In the genomic region with DNA sequence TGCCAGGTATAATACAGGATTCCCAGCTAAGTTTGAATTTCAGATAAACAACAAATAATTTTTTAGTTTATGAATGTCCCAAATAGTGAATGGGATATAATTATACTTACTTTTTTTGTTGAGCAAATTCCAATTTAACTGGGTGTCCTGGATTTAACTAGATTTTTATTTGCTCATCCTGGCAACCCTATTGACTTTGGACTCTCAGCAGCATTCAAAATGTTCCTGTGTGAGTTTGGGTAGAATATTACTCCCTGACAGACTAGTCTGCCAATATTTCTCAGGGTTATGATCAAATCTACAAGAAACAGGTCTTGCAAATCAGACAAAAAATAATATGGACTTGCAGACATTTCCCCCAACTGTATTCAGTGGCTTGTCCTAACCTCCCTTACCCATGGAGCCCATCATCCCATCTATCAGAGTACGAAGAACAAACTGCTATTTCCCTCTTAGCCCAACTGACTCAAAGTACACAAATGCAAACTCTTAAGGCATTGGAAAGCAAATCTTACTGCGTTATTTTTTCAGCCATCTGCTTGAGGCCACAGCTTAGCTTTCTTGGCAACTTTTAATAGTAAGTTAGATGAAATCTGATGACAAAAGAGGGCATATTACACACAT, we compare ENCODE assay signal across 1 cellular context.
TF ChIP-seq lines count a peak whose summit lies in the region.

No MANE protein-coding gene starts in this region.

TF ChIP-seq in GM23338, 12 proteins besides CTCF, POLR2A, EP300 and RAD21 (continued from another document):
- TF ChIP-seq, protein P1, sequence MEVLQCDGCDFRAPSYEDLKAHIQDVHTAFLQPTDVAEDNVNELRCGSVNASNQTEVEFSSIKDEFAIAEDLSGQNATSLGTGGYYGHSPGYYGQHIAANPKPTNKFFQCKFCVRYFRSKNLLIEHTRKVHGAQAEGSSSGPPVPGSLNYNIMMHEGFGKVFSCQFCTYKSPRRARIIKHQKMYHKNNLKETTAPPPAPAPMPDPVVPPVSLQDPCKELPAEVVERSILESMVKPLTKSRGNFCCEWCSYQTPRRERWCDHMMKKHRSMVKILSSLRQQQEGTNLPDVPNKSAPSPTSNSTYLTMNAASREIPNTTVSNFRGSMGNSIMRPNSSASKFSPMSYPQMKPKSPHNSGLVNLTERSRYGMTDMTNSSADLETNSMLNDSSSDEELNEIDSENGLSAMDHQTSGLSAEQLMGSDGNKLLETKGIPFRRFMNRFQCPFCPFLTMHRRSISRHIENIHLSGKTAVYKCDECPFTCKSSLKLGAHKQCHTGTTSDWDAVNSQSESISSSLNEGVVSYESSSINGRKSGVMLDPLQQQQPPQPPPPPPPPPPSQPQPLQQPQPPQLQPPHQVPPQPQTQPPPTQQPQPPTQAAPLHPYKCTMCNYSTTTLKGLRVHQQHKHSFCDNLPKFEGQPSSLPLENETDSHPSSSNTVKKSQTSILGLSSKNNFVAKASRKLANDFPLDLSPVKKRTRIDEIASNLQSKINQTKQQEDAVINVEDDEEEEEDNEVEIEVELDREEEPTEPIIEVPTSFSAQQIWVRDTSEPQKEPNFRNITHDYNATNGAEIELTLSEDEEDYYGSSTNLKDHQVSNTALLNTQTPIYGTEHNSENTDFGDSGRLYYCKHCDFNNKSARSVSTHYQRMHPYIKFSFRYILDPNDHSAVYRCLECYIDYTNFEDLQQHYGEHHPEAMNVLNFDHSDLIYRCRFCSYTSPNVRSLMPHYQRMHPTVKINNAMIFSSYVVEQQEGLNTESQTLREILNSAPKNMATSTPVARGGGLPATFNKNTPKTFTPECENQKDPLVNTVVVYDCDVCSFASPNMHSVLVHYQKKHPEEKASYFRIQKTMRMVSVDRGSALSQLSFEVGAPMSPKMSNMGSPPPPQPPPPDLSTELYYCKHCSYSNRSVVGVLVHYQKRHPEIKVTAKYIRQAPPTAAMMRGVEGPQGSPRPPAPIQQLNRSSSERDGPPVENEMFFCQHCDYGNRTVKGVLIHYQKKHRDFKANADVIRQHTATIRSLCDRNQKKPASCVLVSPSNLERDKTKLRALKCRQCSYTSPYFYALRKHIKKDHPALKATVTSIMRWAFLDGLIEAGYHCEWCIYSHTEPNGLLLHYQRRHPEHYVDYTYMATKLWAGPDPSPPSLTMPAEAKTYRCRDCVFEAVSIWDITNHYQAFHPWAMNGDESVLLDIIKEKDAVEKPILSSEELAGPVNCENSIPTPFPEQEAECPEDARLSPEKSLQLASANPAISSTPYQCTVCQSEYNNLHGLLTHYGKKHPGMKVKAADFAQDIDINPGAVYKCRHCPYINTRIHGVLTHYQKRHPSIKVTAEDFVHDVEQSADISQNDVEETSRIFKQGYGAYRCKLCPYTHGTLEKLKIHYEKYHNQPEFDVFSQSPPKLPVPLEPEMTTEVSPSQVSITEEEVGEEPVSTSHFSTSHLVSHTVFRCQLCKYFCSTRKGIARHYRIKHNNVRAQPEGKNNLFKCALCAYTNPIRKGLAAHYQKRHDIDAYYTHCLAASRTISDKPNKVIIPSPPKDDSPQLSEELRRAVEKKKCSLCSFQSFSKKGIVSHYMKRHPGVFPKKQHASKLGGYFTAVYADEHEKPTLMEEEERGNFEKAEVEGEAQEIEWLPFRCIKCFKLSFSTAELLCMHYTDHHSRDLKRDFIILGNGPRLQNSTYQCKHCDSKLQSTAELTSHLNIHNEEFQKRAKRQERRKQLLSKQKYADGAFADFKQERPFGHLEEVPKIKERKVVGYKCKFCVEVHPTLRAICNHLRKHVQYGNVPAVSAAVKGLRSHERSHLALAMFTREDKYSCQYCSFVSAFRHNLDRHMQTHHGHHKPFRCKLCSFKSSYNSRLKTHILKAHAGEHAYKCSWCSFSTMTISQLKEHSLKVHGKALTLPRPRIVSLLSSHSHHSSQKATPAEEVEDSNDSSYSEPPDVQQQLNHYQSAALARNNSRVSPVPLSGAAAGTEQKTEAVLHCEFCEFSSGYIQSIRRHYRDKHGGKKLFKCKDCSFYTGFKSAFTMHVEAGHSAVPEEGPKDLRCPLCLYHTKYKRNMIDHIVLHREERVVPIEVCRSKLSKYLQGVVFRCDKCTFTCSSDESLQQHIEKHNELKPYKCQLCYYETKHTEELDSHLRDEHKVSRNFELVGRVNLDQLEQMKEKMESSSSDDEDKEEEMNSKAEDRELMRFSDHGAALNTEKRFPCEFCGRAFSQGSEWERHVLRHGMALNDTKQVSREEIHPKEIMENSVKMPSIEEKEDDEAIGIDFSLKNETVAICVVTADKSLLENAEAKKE (CRISPR knock-in tag; IDR thresholded peaks at IDR 0.05), result no peak
- TF ChIP-seq STAT1 (IDR thresholded peaks at IDR 0.05; ENCODE audit: unreplicated experiment) (no peak), ZNF114 (CRISPR knock-in tag; IDR thresholded peaks at IDR 0.05) (no peak), EZH2phosphoT487 (IDR thresholded peaks at IDR 0.05; ENCODE audit: unreplicated experiment) (no peak)
